In genomic region chr2:201950606-201951005, GRCh38 we compare ENCODE assay signal across 22 cellular contexts.
DNase-seq lines count a peak whose midpoint lies in the region; ATAC-seq and TF ChIP-seq lines count a peak whose summit lies in the region.
"Had no signal": no experiment of that assay in that cellular context is flagged by ENCODE, and none has a peak within 500 bp of the region (broad histone marks: within the 10 kb centered on the region; RNA-seq: fewer than 3 reads in every experiment).

No MANE protein-coding gene starts in this region.

- CTCF ChIA-PET in WTC11 (lab: Charles Lee) = interaction anchor here (0.6 to 1.1 kb wide), 2 partner anchors 45 to 90 kb away, joined by 3 read pairs; no protein-coding TSS in a partner anchor
- CTCF ChIA-PET in GM10248 (lab: Yijun Ruan, JAX) = interaction anchor here (1.2 kb wide), 1 partner anchor 10 kb away, joined by 3 read pairs; no protein-coding TSS in a partner anchor

- no peak overlapping the region for H3K4me3 ChIP-seq in foreskin fibroblast (ENCODE audit: low read depth in 1 of 2, low read length in 2 of 2)
- H3K4me3 ChIP-seq: right lobe of liver, tibial artery had no signal

- H3K4me3 Mint-ChIP-seq in WTC11 = no peak overlapping the region
- H3K4me3 Mint-ChIP-seq: IgD-negative memory B cell, T-cell had no signal

- H3K27ac Mint-ChIP-seq in WTC11 = peak overlapping the region; percentile 51; the same call in 1 of the 2 replicates
- H3K27ac Mint-ChIP-seq: IgD-negative memory B cell, T-cell had no signal

- H3K9me3 Mint-ChIP-seq in WTC11 = no peaks in the 10 kb centered on the region
- H3K9me3 Mint-ChIP-seq: IgD-negative memory B cell, T-cell had no signal

- TF ChIP-seq CTCF in WTC11 (IDR thresholded peaks at IDR 0.05) = no peak
- no peak for TF ChIP-seq CTCF in foreskin fibroblast (IDR thresholded peaks at IDR 0.05; ENCODE audit: low read depth, low read length)
- no peak for TF ChIP-seq CTCF in GM10248 (IDR thresholded peaks at IDR 0.05; ENCODE audit: control extremely low read depth, extremely low read depth, low read depth, missing control alignments)

- DNase-seq in AG20443 (ENCODE audit: low spot score) (peak; percentile 74), HCEC 1CT (peak; percentile 66), WTC11 (ENCODE audit: low spot score) (no peak), foreskin fibroblast (peak; percentile 63 to 85), GF-D8 (lab: John Stamatoyannopoulos, UW) (no peak), GM10248 (ENCODE audit: extremely low spot score) (no peak)
- DNase-seq in stimulated activated naive CD8-positive, alpha-beta T cell treated with anti-CD3 and anti-CD28 coated beads, Interleukin-15, Interleukin-2, amounts not matched to agents 100 U/mL and 50 U/mL, for 24 hours = no peak
- DNase-seq: activated CD4-positive, alpha-beta T cell treated with anti-CD3 and anti-CD28 coated beads, Interleukin-2, amount 50 U/mL, for 4 hours; activated gamma-delta T cell treated with Interleukin-2 at 50 U/mL for 16 hours; aorta; cerebellar nuclear complex; effector CD4-positive, alpha-beta T cell; hippocampal formation; NCI-H2029 treated with DMSO at 0.1 percent for 48 hours; NCI-H526; right lobe of liver; SIG-M5; stimulated activated naive CD4-positive, alpha-beta T cell; T-cell; tibial artery had no signal

- POLR2A ChIA-PET in WTC11 (lab: Charles Lee) = interaction anchor here (0.5 to 2.4 kb wide), 3 partner anchors 9 to 81 kb away, joined by 3 to 9 read pairs (median 5); no protein-coding TSS in a partner anchor
- POLR2A ChIA-PET in GM10248 (lab: Yijun Ruan, JAX) = no interaction called here

- ATAC-seq in WTC11 (no peak), HG02885 (IDR thresholded peaks at IDR 0.05; ENCODE audit: poor library complexity, unreplicated experiment) (no peak)
- no peak for ATAC-seq in stimulated activated naive CD8-positive, alpha-beta T cell treated with anti-CD3 and anti-CD28 coated beads, Interleukin-15, Interleukin-2, amounts not matched to agents 100 U/mL and 50 U/mL, for 24 hours
- ATAC-seq: right lobe of liver, T-cell had no signal

- H3K27me3 Mint-ChIP-seq in WTC11 (ENCODE audit: low read depth) = no peaks in the 10 kb centered on the region; the same call in 1 of the 2 replicates
- H3K27me3 Mint-ChIP-seq: IgD-negative memory B cell had no signal

- H3K4me1 Mint-ChIP-seq in WTC11 = peaks cover 76% of the 10 kb centered on the region
- H3K4me1 Mint-ChIP-seq: IgD-negative memory B cell, T-cell had no signal

- 0 out of 2 replicates have a peak, but pooled peaks cover 6% of the 10 kb centered on the region for H3K36me3 Mint-ChIP-seq in WTC11
- H3K36me3 Mint-ChIP-seq: IgD-negative memory B cell, T-cell had no signal

TF ChIP-seq in WTC11, 78 proteins besides CTCF, POLR2A, EP300 and RAD21 (continues in another document):
- TF ChIP-seq PREB (CRISPR knock-in tag; IDR thresholded peaks at IDR 0.05; ENCODE audit: borderline replicate concordance) (no peak), PRRX2 (CRISPR knock-in tag; IDR thresholded peaks at IDR 0.05) (no peak), ZNF425 (CRISPR knock-in tag; conservative IDR thresholded peaks at IDR 0.05) (no peak), NFYB (CRISPR knock-in tag; conservative IDR thresholded peaks at IDR 0.05; ENCODE audit: low read depth) (no peak), RORB (CRISPR knock-in tag; IDR thresholded peaks at IDR 0.05) (no peak), ZMAT4 (CRISPR knock-in tag; IDR thresholded peaks at IDR 0.05) (no peak), GTF2I (CRISPR knock-in tag; conservative IDR thresholded peaks at IDR 0.05) (no peak), E2F1 (CRISPR knock-in tag; IDR thresholded peaks at IDR 0.05) (no peak), E2F4 (CRISPR knock-in tag; IDR thresholded peaks at IDR 0.05; ENCODE audit: borderline replicate concordance, low read depth) (no peak), CREB1 (CRISPR knock-in tag; IDR thresholded peaks at IDR 0.05) (no peak), ZNF232 (CRISPR knock-in tag; IDR thresholded peaks at IDR 0.05) (no peak), ZNF512 (CRISPR knock-in tag; IDR thresholded peaks at IDR 0.05; ENCODE audit: borderline replicate concordance) (no peak), NR2C2 (CRISPR knock-in tag; IDR thresholded peaks at IDR 0.05) (no peak), IRF1 (CRISPR knock-in tag; IDR thresholded peaks at IDR 0.05) (no peak)

Comparison
In these comparisons a context has a peak if more than half of its experiments do, and no peak if none do; other contexts are left out.
1. DNase-seq: peak in AG20443 (single experiment), HCEC 1CT (single experiment) and foreskin fibroblast (2 of 2); none in WTC11 (single experiment), stimulated activated naive CD8-positive, alpha-beta T cell treated with anti-CD3 and anti-CD28 coated beads, Interleukin-15, Interleukin-2, amounts not matched to agents 100 U/mL and 50 U/mL, for 24 hours (single experiment), GF-D8 (single experiment) and GM10248 (single experiment).